Comparison of ENCODE assay signal across 1 cellular context in the genomic region with DNA sequence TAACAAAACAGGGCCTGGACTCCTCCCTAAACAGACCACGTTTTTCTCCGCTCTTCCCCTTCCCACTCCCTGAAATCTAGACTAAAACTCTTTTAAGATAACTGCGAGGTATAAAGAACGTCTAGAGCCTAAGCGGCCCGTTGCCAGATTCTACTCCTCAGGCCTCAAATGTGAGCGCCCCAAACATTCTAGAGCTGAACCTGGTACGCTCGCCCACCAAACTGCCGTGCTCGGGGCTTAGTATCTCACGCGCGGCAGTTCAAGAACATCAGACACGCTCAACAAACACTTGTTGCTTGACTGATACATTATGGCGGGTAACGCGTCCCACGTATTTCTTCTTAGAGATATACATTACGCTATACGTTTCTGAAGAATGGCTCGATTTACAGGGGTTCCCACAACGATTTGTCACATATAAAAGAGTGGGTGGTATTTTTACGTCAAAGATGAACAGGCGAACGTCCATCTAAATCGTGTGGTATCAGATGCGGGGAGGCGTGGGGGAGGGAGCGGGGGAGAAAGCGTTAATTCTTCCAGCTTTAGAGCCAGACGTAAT.
A peak's percentile ranks its signal among the peaks of the same experiment; 100 is the strongest.
TF ChIP-seq lines count a peak whose summit lies in the region.

No MANE protein-coding gene starts in this region.

TF ChIP-seq in HEK293, 187 proteins besides CTCF, POLR2A, EP300 and RAD21:
- TF ChIP-seq SCRT1 (tag by site-specific recombination; IDR thresholded peaks at IDR 0.05; ENCODE audit: borderline replicate concordance) (peak; percentile 89), SCRT2 (tag by site-specific recombination; IDR thresholded peaks at IDR 0.05) (peak; percentile 99), ZFP69B (tag by site-specific recombination; IDR thresholded peaks at IDR 0.05) (no peak), ZNF223 (tag by site-specific recombination; IDR thresholded peaks at IDR 0.05) (no peak), ZNF341 (tag by site-specific recombination; IDR thresholded peaks at IDR 0.05; ENCODE audit: low read depth) (peak; percentile 39)
- TF ChIP-seq, protein P1, sequence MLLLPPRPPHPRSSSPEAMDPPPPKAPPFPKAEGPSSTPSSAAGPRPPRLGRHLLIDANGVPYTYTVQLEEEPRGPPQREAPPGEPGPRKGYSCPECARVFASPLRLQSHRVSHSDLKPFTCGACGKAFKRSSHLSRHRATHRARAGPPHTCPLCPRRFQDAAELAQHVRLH (tag by site-specific recombination; IDR thresholded peaks at IDR 0.05): no peak
TF ChIP-seq in HEK293: peak in this region for 3.
